Comparison of ENCODE assay signal across 25 cellular contexts in genomic region chr15:49890689-49891088, GRCh38.
"Had no signal": no experiment of that assay in that cellular context is flagged by ENCODE, and none has a peak within 500 bp of the region (broad histone marks: within the 10 kb centered on the region; RNA-seq: fewer than 3 reads in every experiment).

No MANE protein-coding gene starts in this region.

- DNase-seq: colonic mucosa; cortex of kidney; effector CD8-positive, alpha-beta T cell; effector memory CD8-positive, alpha-beta T cell; endodermal cell; erythroblast; foreskin keratinocyte; heart left ventricle; hypothalamus; immature natural killer cell; islet precursor cell; kidney; kidney glomerular epithelial cell; left lung; left ventricle myocardium superior; lower lobe of right lung; mesenchymal stem cell had no signal

- H3K36me3 ChIP-seq: colonic mucosa, esophagus muscularis mucosa, gastroesophageal sphincter, left lung, lower lobe of right lung had no signal

- H2AFZ ChIP-seq: hepatocyte had no signal

- FAIRE-seq: endometrium, frontal cortex, kidney had no signal

- H3K27ac Mint-ChIP-seq: dendritic cell treated with granulocyte-macrophage colony-stimulating factor and Interleukin-4, amounts not matched to agents 40 ng/mL and 50 ng/mL, for 4 days; effector memory CD8-positive, alpha-beta T cell; endodermal cell; immature natural killer cell; mesothelial cell of epicardium had no signal

- H3K79me2 ChIP-seq: hepatocyte had no signal

- H3K27me3 ChIP-seq: colonic mucosa, esophagus muscularis mucosa, foreskin keratinocyte, gastroesophageal sphincter, heart left ventricle, hepatocyte, left lung had no signal

- H3K27me3 Mint-ChIP-seq: dendritic cell treated with granulocyte-macrophage colony-stimulating factor and Interleukin-4, amounts not matched to agents 40 ng/mL and 50 ng/mL, for 4 days had no signal

- ATAC-seq: effector memory CD8-positive, alpha-beta T cell; foreskin keratinocyte; gastroesophageal sphincter; heart left ventricle; left lung; left ventricle myocardium superior; lower lobe of right lung had no signal

- H3K4me1 Mint-ChIP-seq: endodermal cell, immature natural killer cell had no signal

- H3K4me2 ChIP-seq: hepatocyte had no signal

- H3K36me3 Mint-ChIP-seq: mesothelial cell of epicardium had no signal

- H3K9me3 ChIP-seq: colonic mucosa, esophagus muscularis mucosa, gastroesophageal sphincter, left lung, lower lobe of right lung had no signal

- H3K27ac ChIP-seq: colonic mucosa, epithelial cell of prostate, esophagus muscularis mucosa, foreskin keratinocyte, heart left ventricle, hepatocyte, left lung, lower lobe of right lung had no signal

- H3K4me3 Mint-ChIP-seq: dendritic cell treated with granulocyte-macrophage colony-stimulating factor and Interleukin-4, amounts not matched to agents 40 ng/mL and 50 ng/mL, for 4 days; effector memory CD8-positive, alpha-beta T cell; endodermal cell; immature natural killer cell; mesothelial cell of epicardium had no signal

- H3K4me3 ChIP-seq: colonic mucosa, esophagus muscularis mucosa, gastroesophageal sphincter, heart left ventricle, hepatocyte, left lung, lower lobe of right lung had no signal

- H3K4me1 ChIP-seq: colonic mucosa, foreskin keratinocyte, left lung, lower lobe of right lung had no signal

- H3K9me3 Mint-ChIP-seq: dendritic cell treated with granulocyte-macrophage colony-stimulating factor and Interleukin-4, amounts not matched to agents 40 ng/mL and 50 ng/mL, for 4 days; effector memory CD8-positive, alpha-beta T cell; endodermal cell; immature natural killer cell; mesothelial cell of epicardium had no signal
